8 cellular contexts compared by ENCODE assay signal in the genomic region with DNA sequence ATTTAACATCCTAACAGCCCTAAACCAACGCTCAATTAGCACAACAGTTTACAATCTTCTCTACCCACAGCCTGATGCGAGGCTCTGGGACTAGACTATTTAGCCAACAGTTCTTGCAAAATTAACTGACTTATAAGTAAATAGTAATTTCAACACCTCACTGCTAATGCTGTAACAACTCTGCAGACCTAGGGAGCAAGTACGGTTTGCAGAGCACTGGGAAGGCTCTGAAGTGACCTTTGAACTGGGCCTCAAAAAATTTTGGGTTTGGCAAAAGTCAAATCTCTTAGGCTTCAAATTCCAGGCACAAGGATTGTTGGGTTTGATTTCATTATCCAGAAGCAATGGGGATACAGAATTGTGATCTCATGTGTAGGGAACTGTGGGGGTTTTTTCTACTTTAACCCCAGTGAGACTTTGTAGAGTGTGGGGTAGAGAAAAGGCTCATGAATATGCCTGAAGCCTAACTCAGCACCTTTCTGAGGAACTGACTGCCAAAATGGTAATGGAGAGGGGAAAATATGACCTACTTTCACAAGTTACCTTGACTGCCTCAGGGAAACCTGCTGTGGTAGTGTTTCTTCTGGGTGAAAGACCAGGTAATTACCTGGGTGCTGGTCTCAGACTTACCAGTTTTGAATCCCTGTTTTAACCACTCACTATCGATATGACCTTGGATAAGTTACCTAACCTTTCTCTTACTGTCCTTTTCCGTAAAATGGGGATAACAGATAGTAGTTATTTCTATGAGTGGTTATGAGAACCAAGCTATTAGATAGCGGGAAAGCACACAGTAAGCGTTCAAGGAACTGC. TPM values are rescaled to one million over a fixed set of nuclear protein-coding genes. Genes with fewer than 3 reads are reported as not detected.
DNase-seq lines count a peak whose midpoint lies in the region; ATAC-seq, FAIRE-seq and TF ChIP-seq lines count a peak whose summit lies in the region.

No MANE protein-coding gene starts in this region.

- FAIRE-seq in kidney (lab: Jason Lieb, UNC): no peak

- H3K4me3 ChIP-seq in kidney (ENCODE audit: low read length in 2 of 2) (peak overlapping the region; percentile 62 to 81), thymus (ENCODE audit: low read length) (peak overlapping the region; percentile 83)

- no peaks in the 10 kb centered on the region for H3K9me3 Mint-ChIP-seq in activated CD4-positive, alpha-beta T cell treated with anti-CD3 and anti-CD28 coated beads, Interleukin-2, amount 10 ng/mL, durations not matched to agents 24 days and 14 days
- H3K9me3 Mint-ChIP-seq in activated CD8-positive, alpha-beta T cell treated with anti-CD3 and anti-CD28 coated beads for 36 hours: no peaks in the 10 kb centered on the region

- no peak for TF ChIP-seq CTCF in activated CD8-positive, alpha-beta T cell treated with anti-CD3 and anti-CD28 coated beads for 36 hours (IDR thresholded peaks at IDR 0.05)
- TF ChIP-seq CTCF in kidney (IDR thresholded peaks at IDR 0.05; ENCODE audit: borderline replicate concordance, extremely low read depth, insufficient read depth): no peak

- intact Hi-C loops in activated CD4-positive, alpha-beta T cell treated with anti-CD3 and anti-CD28 coated beads, Interleukin-2, amount 10 ng/mL, durations not matched to agents 24 days and 14 days (cut with micrococcal nuclease): loop anchor here (1.0 kb wide), 1 partner anchor 71 kb away; no protein-coding TSS in a partner anchor
- intact Hi-C loops in activated CD8-positive, alpha-beta T cell treated with anti-CD3 and anti-CD28 coated beads for 36 hours (cut with micrococcal nuclease): no loop called here
- intact Hi-C loops in kidney (cut with DNase I): no loop called here

- WGBS in thymus: 96% methylated on average over 7 of the region's 7 CpGs

- DNase-seq in activated CD4-positive, alpha-beta T cell treated with anti-CD3 and anti-CD28 coated beads, Interleukin-2, amount 10 ng/mL, durations not matched to agents 24 days and 14 days: no peak
- DNase-seq in activated CD4-positive, alpha-beta T cell treated with anti-CD3 and anti-CD28 coated beads for 48 hours: no peak
- DNase-seq in activated CD8-positive, alpha-beta T cell treated with anti-CD3 and anti-CD28 coated beads for 36 hours: no peak
- DNase-seq in kidney: no peak
- DNase-seq in central memory CD4-positive, alpha-beta T cell: no peak
- no peak for DNase-seq in NCI-H524 (lab: John Stamatoyannopoulos, UW)

- no peaks in the 10 kb centered on the region for H3K27me3 ChIP-seq in thymus (ENCODE audit: control insufficient read depth, insufficient read depth)

- H3K27ac ChIP-seq in kidney (ENCODE audit: low read depth in 2 of 2, low read length in 2 of 2) (peak overlapping the region; percentile 97 to 98), thymus (ENCODE audit: low read depth) (peak overlapping the region; percentile 25)

- H3K4me1 ChIP-seq in kidney (ENCODE audit: control insufficient read depth in 1 of 2, insufficient read depth in 1 of 2, low read depth in 1 of 2, low read length in 2 of 2) (peaks cover 19 to 20% of the 10 kb centered on the region in 2 donors), thymus (ENCODE audit: control insufficient read depth, insufficient read depth, low read length) (peaks cover 10% of the 10 kb centered on the region)

- peak overlapping the region; percentile 44 to 73 for H3K9ac ChIP-seq in kidney (ENCODE audit: low read length in 2 of 2)

- CTCF ChIA-PET in activated CD8-positive, alpha-beta T cell treated with anti-CD3 and anti-CD28 coated beads for 36 hours (lab: Charles Lee): interaction anchor here (1.2 to 2.2 kb wide), 3 partner anchors 9 to 70 kb away, joined by 3 to 9 read pairs (median 8); partner anchors contain the start of gene KPNA6

- ATAC-seq in activated CD8-positive, alpha-beta T cell treated with anti-CD3 and anti-CD28 coated beads for 36 hours: no peak
- no peak for ATAC-seq in GM21528 (IDR thresholded peaks at IDR 0.05; ENCODE audit: low FRiP score, unreplicated experiment)

- H3K4me1 Mint-ChIP-seq in activated CD4-positive, alpha-beta T cell treated with anti-CD3 and anti-CD28 coated beads, Interleukin-2, amount 10 ng/mL, durations not matched to agents 24 days and 14 days: peaks cover 31% of the 10 kb centered on the region
- H3K4me1 Mint-ChIP-seq in activated CD8-positive, alpha-beta T cell treated with anti-CD3 and anti-CD28 coated beads for 36 hours (ENCODE audit: low read depth): peaks cover 29% of the 10 kb centered on the region

- peak overlapping the region; percentile 99 for H3K27ac Mint-ChIP-seq in activated CD4-positive, alpha-beta T cell treated with anti-CD3 and anti-CD28 coated beads, Interleukin-2, amount 10 ng/mL, durations not matched to agents 24 days and 14 days
- H3K27ac Mint-ChIP-seq in activated CD8-positive, alpha-beta T cell treated with anti-CD3 and anti-CD28 coated beads for 36 hours: peak overlapping the region; percentile 98

- peaks cover 37% of the 10 kb centered on the region for H3K36me3 Mint-ChIP-seq in activated CD4-positive, alpha-beta T cell treated with anti-CD3 and anti-CD28 coated beads, Interleukin-2, amount 10 ng/mL, durations not matched to agents 24 days and 14 days (ENCODE audit: low read depth)
- H3K36me3 Mint-ChIP-seq in activated CD8-positive, alpha-beta T cell treated with anti-CD3 and anti-CD28 coated beads for 36 hours (ENCODE audit: low read depth): peaks cover 36% of the 10 kb centered on the region

- H3K9me3 ChIP-seq in kidney (ENCODE audit: control insufficient read depth in 1 of 2, low read length in 2 of 2): no peaks in the 10 kb centered on the region
- no peaks in the 10 kb centered on the region for H3K9me3 ChIP-seq in thymus (ENCODE audit: control insufficient read depth)

- POLR2A ChIA-PET in activated CD8-positive, alpha-beta T cell treated with anti-CD3 and anti-CD28 coated beads for 36 hours (lab: Charles Lee): interaction anchor here (0.6 to 8.2 kb wide), 6 partner anchors 18 to 165 kb away, joined by 3 to 141 read pairs (median 3); partner anchors contain the start of genes CCDC28B, KHDRBS1 and KPNA6

- H3K36me3 ChIP-seq in kidney (ENCODE audit: control insufficient read depth in 1 of 2, insufficient read depth in 2 of 2, low read length in 2 of 2) (peaks cover 3 to 18% of the 10 kb centered on the region in 2 donors), thymus (ENCODE audit: control insufficient read depth, insufficient read depth) (peaks cover 19% of the 10 kb centered on the region)

- no peaks in the 10 kb centered on the region for H3K27me3 Mint-ChIP-seq in activated CD4-positive, alpha-beta T cell treated with anti-CD3 and anti-CD28 coated beads, Interleukin-2, amount 10 ng/mL, durations not matched to agents 24 days and 14 days
- H3K27me3 Mint-ChIP-seq in activated CD8-positive, alpha-beta T cell treated with anti-CD3 and anti-CD28 coated beads for 36 hours: no peaks in the 10 kb centered on the region

- peak overlapping the region; percentile 98 for H3K4me3 Mint-ChIP-seq in activated CD4-positive, alpha-beta T cell treated with anti-CD3 and anti-CD28 coated beads, Interleukin-2, amount 10 ng/mL, durations not matched to agents 24 days and 14 days
- H3K4me3 Mint-ChIP-seq in activated CD8-positive, alpha-beta T cell treated with anti-CD3 and anti-CD28 coated beads for 36 hours: peak overlapping the region; percentile 97

RNA-seq across cellular contexts. Expression of gene TXLNA, which starts 0.9 kb away (rescaled TPM):
- total RNA-seq in activated CD4-positive, alpha-beta T cell treated with anti-CD3 and anti-CD28 coated beads, Interleukin-2, amount 10 ng/mL, durations not matched to agents 24 days and 14 days: 105 and 106 TPM in 2 replicates
- total RNA-seq in activated CD8-positive, alpha-beta T cell treated with anti-CD3 and anti-CD28 coated beads for 36 hours: 10 to 100 TPM; 71.5 to 73.3 TPM
- 58.6 TPM for total RNA-seq in kidney
- polyA plus RNA-seq in kidney (ENCODE audit: insufficient read depth, low read depth, low replicate concordance) (19.9 TPM), thymus (17.7 TPM)

RNA-seq across cellular contexts. Expression of gene CCDC28B, which starts 21.8 kb away (rescaled TPM):
- total RNA-seq in activated CD4-positive, alpha-beta T cell treated with anti-CD3 and anti-CD28 coated beads, Interleukin-2, amount 10 ng/mL, durations not matched to agents 24 days and 14 days: 37.1 and 38.1 TPM in 2 replicates
- total RNA-seq in activated CD8-positive, alpha-beta T cell treated with anti-CD3 and anti-CD28 coated beads for 36 hours: 10 to 100 TPM; 27.0 to 27.7 TPM
- total RNA-seq in kidney: 4.0 TPM
- polyA plus RNA-seq in kidney (ENCODE audit: insufficient read depth, low read depth, low replicate concordance): 25.4 TPM
- polyA plus RNA-seq in thymus: 28.7 TPM

RNA-seq across cellular contexts. Expression of gene IQCC, which starts 26.9 kb away (rescaled TPM):
- 6.1 and 6.4 TPM in 2 replicates for total RNA-seq in activated CD4-positive, alpha-beta T cell treated with anti-CD3 and anti-CD28 coated beads, Interleukin-2, amount 10 ng/mL, durations not matched to agents 24 days and 14 days
- total RNA-seq in activated CD8-positive, alpha-beta T cell treated with anti-CD3 and anti-CD28 coated beads for 36 hours: 1 to 10 TPM; 4.2 to 4.4 TPM
- total RNA-seq in kidney: 3.5 TPM
- polyA plus RNA-seq in kidney (ENCODE audit: insufficient read depth, low read depth, low replicate concordance): 3.4 TPM
- polyA plus RNA-seq in thymus: 2.8 TPM

RNA-seq across cellular contexts. Expression of gene DCDC2B, which starts 30.3 kb away (rescaled TPM):
- total RNA-seq in activated CD4-positive, alpha-beta T cell treated with anti-CD3 and anti-CD28 coated beads, Interleukin-2, amount 10 ng/mL, durations not matched to agents 24 days and 14 days: 0.12 TPM in 1 of 2 replicates, not detected in the other
- total RNA-seq in activated CD8-positive, alpha-beta T cell treated with anti-CD3 and anti-CD28 coated beads for 36 hours: not detected
- total RNA-seq in kidney: not detected
- polyA plus RNA-seq in kidney (ENCODE audit: insufficient read depth, low read depth, low replicate concordance) (not detected), thymus (0.09 TPM)

RNA-seq across cellular contexts. Expression of gene TMEM234, which starts 43.6 kb away (rescaled TPM):
- 10.6 and 10.9 TPM in 2 replicates for total RNA-seq in activated CD4-positive, alpha-beta T cell treated with anti-CD3 and anti-CD28 coated beads, Interleukin-2, amount 10 ng/mL, durations not matched to agents 24 days and 14 days
- total RNA-seq in activated CD8-positive, alpha-beta T cell treated with anti-CD3 and anti-CD28 coated beads for 36 hours: 1 to 10 TPM; 6.9 to 7.7 TPM
- 39.4 TPM for total RNA-seq in kidney
- 20.5 TPM for polyA plus RNA-seq in kidney (ENCODE audit: insufficient read depth, low read depth, low replicate concordance)
- polyA plus RNA-seq in thymus: 15.4 TPM
